Comparison of ENCODE assay signal across 1 cellular context in genomic region chr12:25213338-25213737, GRCh38.
TF ChIP-seq lines count a peak whose summit lies in the region.

No MANE protein-coding gene starts in this region.

TF ChIP-seq in HepG2, 621 proteins besides CTCF, POLR2A, EP300 and RAD21:
- TF ChIP-seq NFE2L2 (IDR thresholded peaks at IDR 0.05; ENCODE audit: low read length) = peak; percentile 61; the same call in 1 of the 2 replicates
- peak in 1 of 2 experiments; percentile 39; a peak in 1 of 4 replicates for TF ChIP-seq MAFK (conservative IDR thresholded peaks at IDR 0.05 in 1 of 2, IDR thresholded peaks at IDR 0.05 in 1 of 2; ENCODE audit: low read length in 2 of 2)
- TF ChIP-seq ZNF839 (CRISPR knock-in tag; IDR thresholded peaks at IDR 0.05; ENCODE audit: borderline replicate concordance) = no peak
- TF ChIP-seq HIC2 (CRISPR knock-in tag; IDR thresholded peaks at IDR 0.05; ENCODE audit: low read depth) = no peak
- peak; percentile 14; the same call in 1 of the 2 replicates for TF ChIP-seq MAFF (IDR thresholded peaks at IDR 0.05; ENCODE audit: low read depth, low read length)
TF ChIP-seq in HepG2: peak in this region for 3.
